ENCODE assay signal across 25 cellular contexts in genomic region chr18:59340817-59341216, GRCh38. TPM values are rescaled to one million over a fixed set of nuclear protein-coding genes. Genes with fewer than 3 reads are reported as not detected.
DNase-seq lines count a peak whose midpoint lies in the region; ATAC-seq, FAIRE-seq and TF ChIP-seq lines count a peak whose summit lies in the region.
"Had no signal": no experiment of that assay in that cellular context is flagged by ENCODE, and none has a peak within 500 bp of the region (broad histone marks: within the 10 kb centered on the region; RNA-seq: fewer than 3 reads in every experiment).

No MANE protein-coding gene starts in this region.

- peaks cover 88% of the 10 kb centered on the region for H3K36me3 Mint-ChIP-seq in activated CD8-positive, alpha-beta memory T cell treated with anti-CD3 and anti-CD28 coated beads, Interleukin-2, amount 10 ng/mL, durations not matched to agents 7 days and 5 days
- peaks cover 86% of the 10 kb centered on the region for H3K36me3 Mint-ChIP-seq in WTC11

- H3K79me2 ChIP-seq in GM12878 (ENCODE audit: control insufficient read depth, insufficient read depth, low read length) = peaks cover 8% of the 10 kb centered on the region

- H3K36me3 ChIP-seq in GM12878 (ENCODE audit: control insufficient read depth in 2 of 2, insufficient read depth in 2 of 2, low read length in 1 of 2) = peaks cover 9 to 49% of the 10 kb centered on the region in 2 experiments

- no peak for TF ChIP-seq RAD21 in GM12878 (IDR thresholded peaks at IDR 0.05; ENCODE audit: insufficient read depth, low read depth, low read length)

- RAD21 ChIA-PET in GM12878 (lab: Charles Lee; ENCODE audit: unreplicated experiment) = no interaction called here

- no peaks in the 10 kb centered on the region; the same call in 1 of the 2 replicates for H3K4me1 ChIP-seq in GM12878 (ENCODE audit: control insufficient read depth, insufficient read depth, low read length)
- H3K4me1 ChIP-seq: foreskin keratinocyte, left ventricle myocardium inferior, vagina had no signal

- H3K4me3 ChIP-seq in GM12878 = no peak overlapping the region
- H3K4me3 ChIP-seq: hepatocyte, K562, left ventricle myocardium inferior, vagina had no signal

- H4K20me1 ChIP-seq in GM12878 (ENCODE audit: control insufficient read depth, insufficient read depth) = no peaks in the 10 kb centered on the region

- peaks cover 28% of the 10 kb centered on the region for H3K4me1 Mint-ChIP-seq in activated CD8-positive, alpha-beta memory T cell treated with anti-CD3 and anti-CD28 coated beads, Interleukin-2, amount 10 ng/mL, durations not matched to agents 7 days and 5 days
- H3K4me1 Mint-ChIP-seq in WTC11 = peaks cover 16% of the 10 kb centered on the region
- H3K4me1 Mint-ChIP-seq: neural crest cell had no signal

- TF ChIP-seq EP300 in GM12878 (IDR thresholded peaks at IDR 0.05; ENCODE audit: borderline replicate concordance in 1 of 2, control insufficient read depth in 1 of 2, low read depth in 2 of 2, low read length in 2 of 2) = no peak

- TF ChIP-seq CTCF in GM12878 (IDR thresholded peaks at IDR 0.05 in 2 of 3, conservative IDR thresholded peaks at IDR 0.05 in 1 of 3; ENCODE audit: control insufficient read depth in 2 of 3, extremely low read depth in 1 of 3, insufficient read depth in 1 of 3, low read depth in 3 of 3, low read length in 3 of 3) (no peak), WTC11 (IDR thresholded peaks at IDR 0.05) (no peak)

- no peak for FAIRE-seq in GM12878 (lab: Jason Lieb, UNC)
- FAIRE-seq: astrocyte, K562 had no signal

- ATAC-seq in activated CD8-positive, alpha-beta memory T cell treated with anti-CD3 and anti-CD28 coated beads, Interleukin-2, amount 10 ng/mL, durations not matched to agents 7 days and 5 days = peak; percentile 53
- ATAC-seq in GM18517 (IDR thresholded peaks at IDR 0.05; ENCODE audit: unreplicated experiment) (peak; percentile 67), HG02973 (IDR thresholded peaks at IDR 0.05; ENCODE audit: unreplicated experiment) (peak; percentile 67), GM12878 (peak; percentile 56), WTC11 (no peak), HG03139 (IDR thresholded peaks at IDR 0.05; ENCODE audit: unreplicated experiment) (no peak)
- ATAC-seq: foreskin keratinocyte, K562, sciatic nerve had no signal

- H3K9me3 Mint-ChIP-seq in activated CD8-positive, alpha-beta memory T cell treated with anti-CD3 and anti-CD28 coated beads, Interleukin-2, amount 10 ng/mL, durations not matched to agents 7 days and 5 days (ENCODE audit: low read depth) = peaks cover 5% of the 10 kb centered on the region
- peaks cover 7% of the 10 kb centered on the region for H3K9me3 Mint-ChIP-seq in WTC11

- DNase-seq in activated CD8-positive, alpha-beta memory T cell treated with anti-CD3 and anti-CD28 coated beads, Interleukin-2, amount 10 ng/mL, durations not matched to agents 7 days and 5 days = no peak
- DNase-seq in activated CD8-positive, alpha-beta memory T cell treated with anti-CD3 and anti-CD28 coated beads, Interleukin-2, amount 50 U/mL, for 4 hours = no peak
- DNase-seq in GM12878 (ENCODE audit: low read depth, low spot score) (no peak), SKM-1 treated with dmso at 0.1 percent for 144 hours (lab: John Stamatoyannopoulos, UW; ENCODE audit: unreplicated experiment) (no peak), WTC11 (ENCODE audit: low spot score) (no peak)
- DNase-seq: activated effector memory CD4-positive, alpha-beta T cell treated with anti-CD3 and anti-CD28 coated beads, Interleukin-2, amount 50 U/mL, for 16 hours; foreskin keratinocyte; GF-D8; left ventricle myocardium inferior; NCI-H1694 treated with DMSO at 0.1 percent for 48 hours; NCI-H774; OCI-M1; posterior cingulate gyrus; SHP77 had no signal

- TF ChIP-seq POLR2A in GM12878 (IDR thresholded peaks at IDR 0.05; ENCODE audit: low read depth, low read length) = no peak

- H3K4me3 Mint-ChIP-seq in activated CD8-positive, alpha-beta memory T cell treated with anti-CD3 and anti-CD28 coated beads, Interleukin-2, amount 10 ng/mL, durations not matched to agents 7 days and 5 days = peak overlapping the region; percentile 4
- no peak overlapping the region for H3K4me3 Mint-ChIP-seq in WTC11
- H3K4me3 Mint-ChIP-seq: neural crest cell had no signal

- H3K27me3 Mint-ChIP-seq in activated CD8-positive, alpha-beta memory T cell treated with anti-CD3 and anti-CD28 coated beads, Interleukin-2, amount 10 ng/mL, durations not matched to agents 7 days and 5 days = no peaks in the 10 kb centered on the region
- H3K27me3 Mint-ChIP-seq in WTC11 (ENCODE audit: low read depth) = no peaks in the 10 kb centered on the region

- in situ Hi-C loops in GM12878 (cut with MboI) = no loop called here

- intact Hi-C loops in GM12878 (cut with micrococcal nuclease; ENCODE audit: unreplicated experiment) = no loop called here

- CTCF ChIA-PET in activated CD8-positive, alpha-beta memory T cell treated with anti-CD3 and anti-CD28 coated beads, Interleukin-2, amount 10 ng/mL, durations not matched to agents 7 days and 5 days (lab: Charles Lee) = interaction anchor here (1.0 kb wide), 1 partner anchor 38 kb away, joined by 3 read pairs; no protein-coding TSS in a partner anchor
- CTCF ChIA-PET in GM12878 (lab: Yijun Ruan, JAX) = no interaction called here
- CTCF ChIA-PET in WTC11 (lab: Charles Lee) = interaction anchor here (0.6 to 1.3 kb wide), 2 partner anchors 33 to 65 kb away, joined by 3 to 5 read pairs; no protein-coding TSS in a partner anchor

- POLR2A ChIA-PET in GM12878 (lab: Charles Lee) = no interaction called here
- POLR2A ChIA-PET in WTC11 (lab: Charles Lee) = interaction anchor here (0.8 kb wide), 1 partner anchor 18 kb away, joined by 3 read pairs; the partner anchor contains the start of gene LMAN1

- H3K27me3 ChIP-seq in GM12878 (replicated peaks in 1 of 2; ENCODE audit: control insufficient read depth in 2 of 2, insufficient read depth in 2 of 2, low read length in 1 of 2) = no peaks in the 10 kb centered on the region
- H3K27me3 ChIP-seq: foreskin keratinocyte, hepatocyte, vagina had no signal

- no TSS peak for BruUV-seq in GM12878 (replicated peaks; lab: Mats Ljungman, UMichigan)

- SMC1A ChIA-PET in GM12878 (lab: Charles Lee; ENCODE audit: uncharacterized antibody, unreplicated experiment) = interaction anchor here (1.4 kb wide), 1 partner anchor 11 kb away, joined by 6 read pairs; no protein-coding TSS in a partner anchor

- H3K27ac ChIP-seq in GM12878 (ENCODE audit: control insufficient read depth, insufficient read depth) = no peak overlapping the region
- H3K27ac ChIP-seq: foreskin keratinocyte, hepatocyte, left ventricle myocardium inferior, vagina had no signal

- no peak overlapping the region for H2AFZ ChIP-seq in GM12878 (ENCODE audit: control insufficient read depth, low read depth, low read length)
- H2AFZ ChIP-seq: hepatocyte had no signal

- peaks cover 7% of the 10 kb centered on the region; the same call in 2 of the 3 replicates for H3K9me3 ChIP-seq in GM12878 (replicated peaks; ENCODE audit: control insufficient read depth, insufficient read depth, low read length)
- H3K9me3 ChIP-seq: vagina had no signal

- no peak overlapping the region for H3K9ac ChIP-seq in GM12878 (ENCODE audit: control insufficient read depth, insufficient read depth, low read length)

- H3K4me2 ChIP-seq in GM12878 (ENCODE audit: control insufficient read depth, insufficient read depth) = 0 out of 2 replicates have a peak overlapping the region, but pooled peaks have one; percentile 9
- H3K4me2 ChIP-seq: hepatocyte had no signal

- H3K27ac Mint-ChIP-seq in activated CD8-positive, alpha-beta memory T cell treated with anti-CD3 and anti-CD28 coated beads, Interleukin-2, amount 10 ng/mL, durations not matched to agents 7 days and 5 days = peak overlapping the region; percentile 11
- no peak overlapping the region for H3K27ac Mint-ChIP-seq in WTC11

RNA-seq across cellular contexts. Expression of gene LMAN1, which starts 18.2 kb away (rescaled TPM):
- total RNA-seq in activated CD8-positive, alpha-beta memory T cell treated with anti-CD3 and anti-CD28 coated beads, Interleukin-2, amount 10 ng/mL, durations not matched to agents 7 days and 5 days = 10 to 100 TPM; 69.5 to 87.8 TPM
- 181 and 191 TPM in 2 replicates for total RNA-seq in GM12878 (2013; cell fraction: nucleolus; rRNA removed)
- 69.4 and 78.1 TPM in 2 replicates for total RNA-seq in GM12878 (2014; rRNA removed)
- 71.1 and 71.2 TPM in 2 replicates for total RNA-seq in GM12878 (2014; rRNA removed; fragmentation: Illumina TruSeq; extraction: Trizol)
- total RNA-seq in GM12878 (2021) = 66.7 and 71.4 TPM in 2 replicates
- 38.7 TPM for polyA plus RNA-seq in GM12878 (2011; ENCODE audit: low read depth)
- 78.9 and 122 TPM in 2 replicates for polyA plus RNA-seq in GM12878 (2011; rRNA removed)
- 38.8 and 41.6 TPM in 2 replicates for polyA plus RNA-seq in GM12878 (2011; cell fraction: cytosol; rRNA removed)
- 45.2 and 49.1 TPM in 2 replicates for polyA plus RNA-seq in GM12878 (2011; cell fraction: nucleus; rRNA removed)
- polyA plus RNA-seq in GM12878 (2012) = 72.1 and 73.5 TPM in 2 replicates
- polyA plus RNA-seq in GM12878 (2014; fragmentation: Illumina TruSeq; extraction: Trizol) = 58.6 and 81.4 TPM in 2 replicates
- polyA plus RNA-seq in GM12878 (2014; fragmentation: Nextera tagmentation; extraction: Ambion mirVana) = 10 to 100 TPM; 15.0 to 20.3 TPM
- 45.6 and 47.9 TPM in 2 replicates for polyA plus RNA-seq in GM12878 (2014; rRNA removed)
- 10 to 100 TPM; 65.7 to 72.5 TPM for polyA plus RNA-seq in GM12878 (2016; fragmentation: Nextera tagmentation; extraction: Ambion mirVana)
- polyA minus RNA-seq in GM12878 (2011; rRNA and poly(A)+ RNA removed) = 49.1 and 55.5 TPM in 2 replicates
- polyA minus RNA-seq in GM12878 (2011; cell fraction: cytosol; rRNA and poly(A)+ RNA removed) = 56.6 and 62.9 TPM in 2 replicates
- polyA minus RNA-seq in GM12878 (2011; cell fraction: nucleus; rRNA and poly(A)+ RNA removed) = 38.3 and 54.6 TPM in 2 replicates
- 77.3 to 84.0 TPM (median 78.7 TPM) in 3 replicates for total RNA-seq in WTC11 (2021)

RNA-seq across cellular contexts. Expression of gene CPLX4, which starts 22.4 kb away (rescaled TPM):
- not detected for total RNA-seq in activated CD8-positive, alpha-beta memory T cell treated with anti-CD3 and anti-CD28 coated beads, Interleukin-2, amount 10 ng/mL, durations not matched to agents 7 days and 5 days
- not detected in 2 replicates for total RNA-seq in GM12878 (2013; cell fraction: nucleolus; rRNA removed)
- total RNA-seq in GM12878 (2014; rRNA removed) = not detected in 2 replicates
- not detected in 2 replicates for total RNA-seq in GM12878 (2014; rRNA removed; fragmentation: Illumina TruSeq; extraction: Trizol)
- not detected in 2 replicates for total RNA-seq in GM12878 (2021)
- not detected for polyA plus RNA-seq in GM12878 (2011; ENCODE audit: low read depth)
- polyA plus RNA-seq in GM12878 (2011; rRNA removed) = not detected in 2 replicates
- not detected in 2 replicates for polyA plus RNA-seq in GM12878 (2011; cell fraction: cytosol; rRNA removed)
- not detected in 2 replicates for polyA plus RNA-seq in GM12878 (2011; cell fraction: nucleus; rRNA removed)
- not detected in 2 replicates for polyA plus RNA-seq in GM12878 (2012)
- not detected in 2 replicates for polyA plus RNA-seq in GM12878 (2014; fragmentation: Illumina TruSeq; extraction: Trizol)
- not detected for polyA plus RNA-seq in GM12878 (2014; fragmentation: Nextera tagmentation; extraction: Ambion mirVana)
- not detected in 2 replicates for polyA plus RNA-seq in GM12878 (2014; rRNA removed)
- not detected for polyA plus RNA-seq in GM12878 (2016; fragmentation: Nextera tagmentation; extraction: Ambion mirVana)
- polyA minus RNA-seq in GM12878 (2011; rRNA and poly(A)+ RNA removed) = not detected in 2 replicates
- polyA minus RNA-seq in GM12878 (2011; cell fraction: cytosol; rRNA and poly(A)+ RNA removed) = not detected in 2 replicates
- polyA minus RNA-seq in GM12878 (2011; cell fraction: nucleus; rRNA and poly(A)+ RNA removed) = not detected in 2 replicates
- total RNA-seq in WTC11 (2021) = not detected in 3 replicates
- total RNA-seq: astrocyte, epithelial cell of proximal tubule, foreskin keratinocyte, hepatocyte, K562, left ventricle myocardium inferior, neural crest cell, sciatic nerve, vagina had no signal
- polyA plus RNA-seq: AG04450, foreskin keratinocyte, hepatocyte, K562 had no signal

Comparison
In these comparisons a context has a peak if more than half of its experiments do, and no peak if none do; other contexts are left out.
1. ATAC-seq: peak in activated CD8-positive, alpha-beta memory T cell treated with anti-CD3 and anti-CD28 coated beads, Interleukin-2, amount 10 ng/mL, durations not matched to agents 7 days and 5 days (single experiment), GM18517 (single experiment), HG02973 (single experiment) and GM12878 (single experiment); none in WTC11 (single experiment) and HG03139 (single experiment).